ENCODE assay signal across 1 cellular context in the genomic region with DNA sequence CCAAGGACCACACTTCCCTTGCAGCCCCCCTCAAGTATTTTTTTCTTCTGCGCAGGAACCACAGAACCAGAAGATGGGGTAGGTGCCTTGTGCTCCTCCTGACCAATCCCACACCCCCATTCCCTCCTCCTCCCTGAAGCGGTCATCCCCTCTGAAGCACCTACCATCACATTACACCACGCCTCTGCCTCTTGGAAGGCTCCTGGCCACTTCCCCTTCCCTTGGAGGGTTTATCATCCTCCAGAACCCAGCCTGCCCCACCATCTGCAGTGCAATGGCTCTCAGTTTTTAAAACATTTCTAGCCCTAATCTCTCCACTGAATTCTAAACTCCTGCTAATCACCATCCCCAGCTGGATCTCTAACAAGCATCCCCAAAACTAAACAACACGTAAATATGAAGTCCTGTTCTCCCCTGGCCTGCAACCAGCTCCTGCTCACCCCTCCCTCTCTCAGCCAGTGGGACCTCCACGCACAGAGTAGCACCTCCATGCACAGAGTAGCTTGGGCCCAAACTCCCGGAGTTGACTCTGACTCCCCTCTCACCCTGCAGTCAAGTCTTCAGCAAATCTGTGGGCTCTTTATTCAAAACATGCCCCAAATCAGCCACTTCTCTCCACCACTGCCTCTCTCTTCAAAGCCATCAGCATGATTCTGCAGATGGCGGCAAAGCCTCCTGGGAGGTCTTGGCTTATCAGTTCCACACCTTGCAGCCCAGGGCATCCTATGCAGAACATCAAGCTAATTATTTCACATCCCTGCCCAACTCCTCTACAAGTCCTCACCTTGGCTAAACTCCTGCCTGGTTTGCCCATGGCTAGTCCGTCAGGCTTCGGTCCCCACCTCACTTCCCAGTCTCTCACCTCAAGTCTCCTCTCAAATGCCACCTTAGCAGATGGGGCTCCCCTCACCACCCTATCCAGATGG.
TF ChIP-seq lines count a peak whose summit lies in the region.

No MANE protein-coding gene starts in this region.

TF ChIP-seq in K562, 482 proteins besides CTCF, POLR2A, EP300 and RAD21 (continues in another document):
- TF ChIP-seq TGIF2 (CRISPR knock-in tag; IDR thresholded peaks at IDR 0.05) = no peak
- TF ChIP-seq NFIC (IDR thresholded peaks at IDR 0.05) = peak; percentile 29; the same call in 1 of the 2 replicates
- TF ChIP-seq LCOR (CRISPR knock-in tag; IDR thresholded peaks at IDR 0.05) = 0 out of 2 replicates have a peak, but pooled peaks have one; percentile 48
- TF ChIP-seq NCOR1 (IDR thresholded peaks at IDR 0.05) = peak; percentile 43; the same call in 1 of the 2 replicates
- TF ChIP-seq ARID1B (IDR thresholded peaks at IDR 0.05) = peak; percentile 66
- TF ChIP-seq, protein P1, sequence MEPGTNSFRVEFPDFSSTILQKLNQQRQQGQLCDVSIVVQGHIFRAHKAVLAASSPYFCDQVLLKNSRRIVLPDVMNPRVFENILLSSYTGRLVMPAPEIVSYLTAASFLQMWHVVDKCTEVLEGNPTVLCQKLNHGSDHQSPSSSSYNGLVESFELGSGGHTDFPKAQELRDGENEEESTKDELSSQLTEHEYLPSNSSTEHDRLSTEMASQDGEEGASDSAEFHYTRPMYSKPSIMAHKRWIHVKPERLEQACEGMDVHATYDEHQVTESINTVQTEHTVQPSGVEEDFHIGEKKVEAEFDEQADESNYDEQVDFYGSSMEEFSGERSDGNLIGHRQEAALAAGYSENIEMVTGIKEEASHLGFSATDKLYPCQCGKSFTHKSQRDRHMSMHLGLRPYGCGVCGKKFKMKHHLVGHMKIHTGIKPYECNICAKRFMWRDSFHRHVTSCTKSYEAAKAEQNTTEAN (CRISPR knock-in tag; IDR thresholded peaks at IDR 0.05) = no peak
- peak; percentile 16 to 76; a peak in 2 of 4 replicates for TF ChIP-seq RCOR1 (IDR thresholded peaks at IDR 0.05; ENCODE audit: borderline replicate concordance in 1 of 2, low read depth in 2 of 2, low read length in 2 of 2)
- no peak for TF ChIP-seq ESRRB (CRISPR knock-in tag; IDR thresholded peaks at IDR 0.05; ENCODE audit: borderline replicate concordance)
- TF ChIP-seq KDM2B (CRISPR knock-in tag; IDR thresholded peaks at IDR 0.05) = no peak
- TF ChIP-seq, protein P2, sequence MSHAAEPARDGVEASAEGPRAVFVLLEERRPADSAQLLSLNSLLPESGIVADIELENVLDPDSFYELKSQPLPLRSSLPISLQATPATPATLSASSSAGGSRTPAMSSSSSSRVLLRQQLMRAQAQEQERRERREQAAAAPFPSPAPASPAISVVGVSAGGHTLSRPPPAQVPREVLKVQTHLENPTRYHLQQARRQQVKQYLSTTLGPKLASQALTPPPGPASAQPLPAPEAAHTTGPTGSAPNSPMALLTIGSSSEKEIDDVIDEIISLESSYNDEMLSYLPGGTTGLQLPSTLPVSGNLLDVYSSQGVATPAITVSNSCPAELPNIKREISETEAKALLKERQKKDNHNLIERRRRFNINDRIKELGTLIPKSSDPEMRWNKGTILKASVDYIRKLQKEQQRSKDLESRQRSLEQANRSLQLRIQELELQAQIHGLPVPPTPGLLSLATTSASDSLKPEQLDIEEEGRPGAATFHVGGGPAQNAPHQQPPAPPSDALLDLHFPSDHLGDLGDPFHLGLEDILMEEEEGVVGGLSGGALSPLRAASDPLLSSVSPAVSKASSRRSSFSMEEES (CRISPR knock-in tag; IDR thresholded peaks at IDR 0.05) = no peak
- TF ChIP-seq CBX5 (IDR thresholded peaks at IDR 0.05; ENCODE audit: borderline replicate concordance, low read depth) = no peak
- TF ChIP-seq TCF3 (CRISPR knock-in tag; IDR thresholded peaks at IDR 0.05) = peak; percentile 68
- peak; percentile 87 for TF ChIP-seq ZNF263 (CRISPR knock-in tag; IDR thresholded peaks at IDR 0.05; ENCODE audit: borderline replicate concordance)
- no peak for TF ChIP-seq MAFG (tag; conservative IDR thresholded peaks at IDR 0.05)
- peak; percentile 18; the same call in 1 of the 2 replicates for TF ChIP-seq CC2D1A (IDR thresholded peaks at IDR 0.05)
- TF ChIP-seq NR4A1 (CRISPR knock-in tag; IDR thresholded peaks at IDR 0.05) = no peak
- TF ChIP-seq NR4A1 (tag; IDR thresholded peaks at IDR 0.05) = no peak
- TF ChIP-seq SIN3A (IDR thresholded peaks at IDR 0.05; ENCODE audit: borderline replicate concordance in 2 of 2, control insufficient read depth in 1 of 2, low read depth in 2 of 2, low read length in 2 of 2) = no peak
- TF ChIP-seq GATA2 (CRISPR knock-in tag; IDR thresholded peaks at IDR 0.05) = peak; percentile 28; the same call in 1 of the 2 replicates
- TF ChIP-seq FOXA3 (CRISPR knock-in tag; conservative IDR thresholded peaks at IDR 0.05 in 1 of 2, IDR thresholded peaks at IDR 0.05 in 1 of 2) = peak in 1 of 2 experiments; percentile 41; a peak in 1 of 4 replicates
- no peak for TF ChIP-seq TCF7L2 (IDR thresholded peaks at IDR 0.05; ENCODE audit: low read depth, low read length)
- no peak for TF ChIP-seq DACH1 (IDR thresholded peaks at IDR 0.05; ENCODE audit: partially characterized antibody)
- no peak for TF ChIP-seq XRCC5 (IDR thresholded peaks at IDR 0.05; ENCODE audit: low read depth, low read length)
- TF ChIP-seq XRCC4 (IDR thresholded peaks at IDR 0.05; ENCODE audit: extremely low read depth, insufficient read depth, insufficient read length) = no peak
- peak; percentile 55; the same call in 1 of the 2 replicates for TF ChIP-seq CBFA2T2 (conservative IDR thresholded peaks at IDR 0.05)
- 0 out of 4 replicates have a peak, but pooled peaks of 1 of the 2 experiments have one; percentile 4 for TF ChIP-seq HDAC1 (IDR thresholded peaks at IDR 0.05)
- peak; percentile 31 for TF ChIP-seq TEAD4 (IDR thresholded peaks at IDR 0.05; ENCODE audit: low read length)
- TF ChIP-seq TEAD4 (CRISPR knock-in tag; IDR thresholded peaks at IDR 0.05; ENCODE audit: borderline replicate concordance) = no peak
- no peak for TF ChIP-seq KAT2B (IDR thresholded peaks at IDR 0.05; ENCODE audit: low read depth, low read length)
- TF ChIP-seq, protein P3, sequence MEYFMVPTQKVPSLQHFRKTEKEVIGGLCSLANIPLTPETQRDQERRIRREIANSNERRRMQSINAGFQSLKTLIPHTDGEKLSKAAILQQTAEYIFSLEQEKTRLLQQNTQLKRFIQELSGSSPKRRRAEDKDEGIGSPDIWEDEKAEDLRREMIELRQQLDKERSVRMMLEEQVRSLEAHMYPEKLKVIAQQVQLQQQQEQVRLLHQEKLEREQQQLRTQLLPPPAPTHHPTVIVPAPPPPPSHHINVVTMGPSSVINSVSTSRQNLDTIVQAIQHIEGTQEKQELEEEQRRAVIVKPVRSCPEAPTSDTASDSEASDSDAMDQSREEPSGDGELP (CRISPR knock-in tag; IDR thresholded peaks at IDR 0.05; ENCODE audit: borderline replicate concordance) = peak; percentile 39; the same call in 1 of the 2 replicates
- TF ChIP-seq, protein P4, sequence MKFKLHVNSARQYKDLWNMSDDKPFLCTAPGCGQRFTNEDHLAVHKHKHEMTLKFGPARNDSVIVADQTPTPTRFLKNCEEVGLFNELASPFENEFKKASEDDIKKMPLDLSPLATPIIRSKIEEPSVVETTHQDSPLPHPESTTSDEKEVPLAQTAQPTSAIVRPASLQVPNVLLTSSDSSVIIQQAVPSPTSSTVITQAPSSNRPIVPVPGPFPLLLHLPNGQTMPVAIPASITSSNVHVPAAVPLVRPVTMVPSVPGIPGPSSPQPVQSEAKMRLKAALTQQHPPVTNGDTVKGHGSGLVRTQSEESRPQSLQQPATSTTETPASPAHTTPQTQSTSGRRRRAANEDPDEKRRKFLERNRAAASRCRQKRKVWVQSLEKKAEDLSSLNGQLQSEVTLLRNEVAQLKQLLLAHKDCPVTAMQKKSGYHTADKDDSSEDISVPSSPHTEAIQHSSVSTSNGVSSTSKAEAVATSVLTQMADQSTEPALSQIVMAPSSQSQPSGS (CRISPR knock-in tag; IDR thresholded peaks at IDR 0.05) = no peak
- TF ChIP-seq SPI1 (IDR thresholded peaks at IDR 0.05; ENCODE audit: borderline replicate concordance, low read depth, low read length) = peak; percentile 90
- 0 out of 2 replicates have a peak, but pooled peaks have one; percentile 17 for TF ChIP-seq NFE2 (IDR thresholded peaks at IDR 0.05; ENCODE audit: low read depth)
- no peak for TF ChIP-seq CBX1 (IDR thresholded peaks at IDR 0.05; ENCODE audit: low read depth)
- no peak for TF ChIP-seq SP1 (CRISPR knock-in tag; IDR thresholded peaks at IDR 0.05)
- TF ChIP-seq PURB (CRISPR knock-in tag; IDR thresholded peaks at IDR 0.05; ENCODE audit: low read depth) = no peak
- TF ChIP-seq, protein P5, sequence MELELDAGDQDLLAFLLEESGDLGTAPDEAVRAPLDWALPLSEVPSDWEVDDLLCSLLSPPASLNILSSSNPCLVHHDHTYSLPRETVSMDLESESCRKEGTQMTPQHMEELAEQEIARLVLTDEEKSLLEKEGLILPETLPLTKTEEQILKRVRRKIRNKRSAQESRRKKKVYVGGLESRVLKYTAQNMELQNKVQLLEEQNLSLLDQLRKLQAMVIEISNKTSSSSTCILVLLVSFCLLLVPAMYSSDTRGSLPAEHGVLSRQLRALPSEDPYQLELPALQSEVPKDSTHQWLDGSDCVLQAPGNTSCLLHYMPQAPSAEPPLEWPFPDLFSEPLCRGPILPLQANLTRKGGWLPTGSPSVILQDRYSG (tag; conservative IDR thresholded peaks at IDR 0.05; ENCODE audit: low read depth) = no peak
- peak; percentile 82; the same call in 1 of the 2 replicates for TF ChIP-seq ZNF766 (CRISPR knock-in tag; conservative IDR thresholded peaks at IDR 0.05)
- peak; percentile 78 for TF ChIP-seq CTBP1 (IDR thresholded peaks at IDR 0.05; ENCODE audit: borderline replicate concordance)
- no peak; the same call in 1 of the 2 replicates for TF ChIP-seq CXXC5 (CRISPR knock-in tag; IDR thresholded peaks at IDR 0.05)
- TF ChIP-seq, protein P6, sequence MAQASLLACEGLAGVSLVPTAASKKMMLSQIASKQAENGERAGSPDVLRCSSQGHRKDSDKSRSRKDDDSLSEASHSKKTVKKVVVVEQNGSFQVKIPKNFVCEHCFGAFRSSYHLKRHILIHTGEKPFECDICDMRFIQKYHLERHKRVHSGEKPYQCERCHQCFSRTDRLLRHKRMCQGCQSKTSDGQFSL (CRISPR knock-in tag; IDR thresholded peaks at IDR 0.05) = no peak
- TF ChIP-seq, protein P6 (tag; IDR thresholded peaks at IDR 0.05) = no peak
- 0 out of 2 replicates have a peak, but pooled peaks have one; percentile 24 for TF ChIP-seq DPF2 (IDR thresholded peaks at IDR 0.05)
- no peak for TF ChIP-seq ZNF212 (CRISPR knock-in tag; IDR thresholded peaks at IDR 0.05)
- 0 out of 2 replicates have a peak, but pooled peaks have one; percentile 16 for TF ChIP-seq ELF4 (CRISPR knock-in tag; IDR thresholded peaks at IDR 0.05)
- no peak for TF ChIP-seq MYC (IDR thresholded peaks at IDR 0.05; ENCODE audit: low read depth, low read length)
- no peak for TF ChIP-seq MYC (CRISPR knock-in tag; IDR thresholded peaks at IDR 0.05; ENCODE audit: borderline replicate concordance, low read depth)
- TF ChIP-seq, protein P7, sequence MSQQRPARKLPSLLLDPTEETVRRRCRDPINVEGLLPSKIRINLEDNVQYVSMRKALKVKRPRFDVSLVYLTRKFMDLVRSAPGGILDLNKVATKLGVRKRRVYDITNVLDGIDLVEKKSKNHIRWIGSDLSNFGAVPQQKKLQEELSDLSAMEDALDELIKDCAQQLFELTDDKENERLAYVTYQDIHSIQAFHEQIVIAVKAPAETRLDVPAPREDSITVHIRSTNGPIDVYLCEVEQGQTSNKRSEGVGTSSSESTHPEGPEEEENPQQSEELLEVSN (IDR thresholded peaks at IDR 0.05; ENCODE audit: borderline replicate concordance in 1 of 2, extremely low read depth in 1 of 2, insufficient read depth in 1 of 2, insufficient read length in 1 of 2, low read depth in 1 of 2, low read length in 1 of 2, poor library complexity in 1 of 2, severe bottlenecking in 1 of 2) = peak in 1 of 2 experiments; percentile 68
- TF ChIP-seq SMARCE1 (IDR thresholded peaks at IDR 0.05) = 0 out of 2 replicates have a peak, but pooled peaks have one; percentile 32
- 0 out of 2 replicates have a peak, but pooled peaks have one; percentile 3 for TF ChIP-seq POLR2AphosphoS5 (IDR thresholded peaks at IDR 0.05; ENCODE audit: control insufficient read depth, insufficient read depth, low read depth, low read length)
- TF ChIP-seq EHMT2 (IDR thresholded peaks at IDR 0.05) = peak; percentile 66; the same call in 1 of the 2 replicates
- TF ChIP-seq, protein P8, sequence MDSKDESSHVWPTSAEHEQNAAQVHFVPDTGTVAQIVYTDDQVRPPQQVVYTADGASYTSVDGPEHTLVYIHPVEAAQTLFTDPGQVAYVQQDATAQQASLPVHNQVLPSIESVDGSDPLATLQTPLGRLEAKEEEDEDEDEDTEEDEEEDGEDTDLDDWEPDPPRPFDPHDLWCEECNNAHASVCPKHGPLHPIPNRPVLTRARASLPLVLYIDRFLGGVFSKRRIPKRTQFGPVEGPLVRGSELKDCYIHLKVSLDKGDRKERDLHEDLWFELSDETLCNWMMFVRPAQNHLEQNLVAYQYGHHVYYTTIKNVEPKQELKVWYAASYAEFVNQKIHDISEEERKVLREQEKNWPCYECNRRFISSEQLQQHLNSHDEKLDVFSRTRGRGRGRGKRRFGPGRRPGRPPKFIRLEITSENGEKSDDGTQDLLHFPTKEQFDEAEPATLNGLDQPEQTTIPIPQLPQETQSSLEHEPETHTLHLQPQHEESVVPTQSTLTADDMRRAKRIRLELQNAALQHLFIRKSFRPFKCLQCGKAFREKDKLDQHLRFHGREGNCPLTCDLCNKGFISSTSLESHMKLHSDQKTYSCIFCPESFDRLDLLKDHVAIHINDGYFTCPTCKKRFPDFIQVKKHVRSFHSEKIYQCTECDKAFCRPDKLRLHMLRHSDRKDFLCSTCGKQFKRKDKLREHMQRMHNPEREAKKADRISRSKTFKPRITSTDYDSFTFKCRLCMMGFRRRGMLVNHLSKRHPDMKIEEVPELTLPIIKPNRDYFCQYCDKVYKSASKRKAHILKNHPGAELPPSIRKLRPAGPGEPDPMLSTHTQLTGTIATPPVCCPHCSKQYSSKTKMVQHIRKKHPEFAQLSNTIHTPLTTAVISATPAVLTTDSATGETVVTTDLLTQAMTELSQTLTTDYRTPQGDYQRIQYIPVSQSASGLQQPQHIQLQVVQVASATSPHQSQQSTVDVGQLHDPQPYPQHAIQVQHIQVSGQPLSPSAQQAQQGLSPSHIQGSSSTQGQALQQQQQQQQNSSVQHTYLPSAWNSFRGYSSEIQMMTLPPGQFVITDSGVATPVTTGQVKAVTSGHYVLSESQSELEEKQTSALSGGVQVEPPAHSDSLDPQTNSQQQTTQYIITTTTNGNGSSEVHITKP (IDR thresholded peaks at IDR 0.05; ENCODE audit: partially characterized antibody) = peak; percentile 41
- TF ChIP-seq CBFA2T3 (IDR thresholded peaks at IDR 0.05) = peak; percentile 68
- TF ChIP-seq RBM15 (IDR thresholded peaks at IDR 0.05; ENCODE audit: insufficient read depth, low read length) = no peak
- no peak for TF ChIP-seq ZBTB17 (CRISPR knock-in tag; IDR thresholded peaks at IDR 0.05)
